Comparison of ENCODE assay signal across 26 cellular contexts in the genomic region with DNA sequence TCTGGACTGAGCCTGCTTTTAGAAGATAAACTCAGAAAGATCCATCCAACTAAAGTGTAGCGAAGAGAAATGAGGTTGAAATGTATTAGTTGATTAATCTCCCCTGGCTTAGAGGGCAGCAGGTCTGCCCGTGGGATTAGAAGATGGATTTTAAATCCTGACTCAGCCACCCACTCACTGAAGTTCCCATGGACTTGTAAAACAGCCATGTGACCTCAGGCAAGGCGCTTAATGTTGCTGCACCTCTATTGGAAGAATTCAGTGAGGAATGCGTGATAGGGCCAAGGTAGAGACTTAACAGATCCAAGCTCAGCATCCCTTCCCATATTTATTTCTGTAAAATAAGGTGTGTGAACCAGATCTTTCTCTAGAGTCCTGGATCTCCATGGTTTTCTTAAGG. TPM values are rescaled to one million over a fixed set of nuclear protein-coding genes. Genes with fewer than 3 reads are reported as not detected.
"Had no signal": no experiment of that assay in that cellular context is flagged by ENCODE, and none has a peak within 500 bp of the region (broad histone marks: within the 10 kb centered on the region; RNA-seq: fewer than 3 reads in every experiment).

No MANE protein-coding gene starts in this region.

- DNase-seq: activated CD4-positive, alpha-beta T cell treated with anti-CD3 and anti-CD28 coated beads, Interleukin-2, amount 50 U/mL, for 4 hours; activated gamma-delta T cell; dermis blood vessel endothelial cell; effector memory CD4-positive, alpha-beta T cell; foreskin melanocyte; glutamatergic neuron; hypothalamus; kidney; midbrain; nephron progenitor cell; occipital lobe; stimulated activated CD4-positive, alpha-beta T cell treated with anti-CD3 and anti-CD28 coated beads, Interleukin-2, amount 100 ng/mL, for 24 hours; transverse colon; uterus had no signal

- H3K4me3 ChIP-seq: cardiac muscle cell, lung, right atrium auricular region, suprapubic skin, transverse colon, uterus had no signal

- H3K4me1 ChIP-seq: right atrium auricular region, suprapubic skin, transverse colon, uterus had no signal

- H3K36me3 Mint-ChIP-seq: activated naive CD4-positive, alpha-beta T cell treated with anti-CD3 and anti-CD28 coated beads, Interleukin-2, amount 50 U/mL, for 24 hours had no signal

- H3K9me3 ChIP-seq: right atrium auricular region, suprapubic skin, transverse colon, uterus had no signal

- H3K27ac ChIP-seq: cardiac muscle cell, right atrium auricular region, suprapubic skin, transverse colon, uterus had no signal

- FAIRE-seq: endothelial cell of umbilical vein, kidney had no signal

- H3K4me3 Mint-ChIP-seq: activated naive CD4-positive, alpha-beta T cell treated with anti-CD3 and anti-CD28 coated beads, Interleukin-2, amount 50 U/mL, for 24 hours; nephron progenitor cell; stimulated activated naive CD8-positive, alpha-beta T cell treated with anti-CD3 and anti-CD28 coated beads, Interleukin-15, Interleukin-2, amounts not matched to agents 100 ng/mL and 50 ng/mL, for 24 hours; T-helper 1 cell treated with Interleukin-12 subunit alpha and Interleukin-12 subunit beta and Interleukin-4 antibody, amounts not matched to agents 30 μg/mL and 1 μg/mL, for 36 hours had no signal

- H3K27me3 ChIP-seq: cardiac muscle cell, right atrium auricular region, suprapubic skin, uterus had no signal

- H3K27ac Mint-ChIP-seq: activated naive CD4-positive, alpha-beta T cell treated with anti-CD3 and anti-CD28 coated beads, Interleukin-2, amount 50 U/mL, for 24 hours; nephron progenitor cell; stimulated activated naive CD8-positive, alpha-beta T cell treated with anti-CD3 and anti-CD28 coated beads, Interleukin-15, Interleukin-2, amounts not matched to agents 100 ng/mL and 50 ng/mL, for 24 hours; T-helper 1 cell treated with Interleukin-12 subunit alpha and Interleukin-12 subunit beta and Interleukin-4 antibody, amounts not matched to agents 30 μg/mL and 1 μg/mL, for 36 hours had no signal

- H3K36me3 ChIP-seq: cardiac muscle cell, right atrium auricular region, suprapubic skin, transverse colon, uterus had no signal

- H3K9me3 Mint-ChIP-seq: activated naive CD4-positive, alpha-beta T cell treated with anti-CD3 and anti-CD28 coated beads, Interleukin-2, amount 50 U/mL, for 24 hours; nephron progenitor cell; stimulated activated naive CD8-positive, alpha-beta T cell treated with anti-CD3 and anti-CD28 coated beads, Interleukin-15, Interleukin-2, amounts not matched to agents 100 ng/mL and 50 ng/mL, for 24 hours; T-helper 1 cell treated with Interleukin-12 subunit alpha and Interleukin-12 subunit beta and Interleukin-4 antibody, amounts not matched to agents 30 μg/mL and 1 μg/mL, for 36 hours had no signal

- ATAC-seq: left lobe of liver had no signal

- H3K4me1 Mint-ChIP-seq: activated naive CD4-positive, alpha-beta T cell treated with anti-CD3 and anti-CD28 coated beads, Interleukin-2, amount 50 U/mL, for 24 hours; nephron progenitor cell had no signal

RNA-seq across cellular contexts. Expression of gene ELF5, which starts 45.1 kb away (rescaled TPM):
- total RNA-seq: cardiac muscle cell, chondrocyte, dermis blood vessel endothelial cell, endothelial cell of umbilical vein, occipital lobe, posterior vena cava, right atrium auricular region, skeletal muscle tissue, transverse colon, uterus had no signal
- polyA plus RNA-seq: cardiac muscle cell, endothelial cell of umbilical vein had no signal
